Comparison of ENCODE assay signal across 20 cellular contexts in genomic region chr5:175347027-175347426, GRCh38.
DNase-seq lines count a peak whose midpoint lies in the region; ATAC-seq and TF ChIP-seq lines count a peak whose summit lies in the region.
"Had no signal": no experiment of that assay in that cellular context is flagged by ENCODE, and none has a peak within 500 bp of the region (broad histone marks: within the 10 kb centered on the region; RNA-seq: fewer than 3 reads in every experiment).

No MANE protein-coding gene starts in this region.

- ATAC-seq in HG03469 (IDR thresholded peaks at IDR 0.05; ENCODE audit: unreplicated experiment) = no peak
- no peak for ATAC-seq in GM21381 (IDR thresholded peaks at IDR 0.05; ENCODE audit: unreplicated experiment)
- ATAC-seq: activated naive CD4-positive, alpha-beta T cell treated with anti-CD3 and anti-CD28 coated beads, Interleukin-2, amount 50 U/mL, for 72 hours had no signal

- no peak overlapping the region for H3K4me3 Mint-ChIP-seq in nephron progenitor cell
- H3K4me3 Mint-ChIP-seq: activated T-cell treated with anti-CD3 and anti-CD28 coated beads, Interleukin-2, amount 50 U/mL, for 24 hours; HFFc6 had no signal

- no peak for TF ChIP-seq CTCF in fibroblast of mammary gland (conservative IDR thresholded peaks at IDR 0.05; ENCODE audit: control insufficient read depth, insufficient read depth, low read depth, low read length)
- TF ChIP-seq CTCF in nephron progenitor cell (IDR thresholded peaks at IDR 0.05) = no peak
- no peak for TF ChIP-seq CTCF in esophagus squamous epithelium (IDR thresholded peaks at IDR 0.05)

- H3K27ac Mint-ChIP-seq in nephron progenitor cell = no peak overlapping the region
- H3K27ac Mint-ChIP-seq: activated naive CD4-positive, alpha-beta T cell treated with anti-CD3 and anti-CD28 coated beads, Interleukin-2, amount 50 U/mL, for 72 hours; activated T-cell treated with anti-CD3 and anti-CD28 coated beads, Interleukin-2, amount 50 U/mL, for 24 hours; HFFc6 had no signal

- WGBS in esophagus squamous epithelium, 2 donors = 14 to 17% methylated on average over 5 of the region's 5 CpGs

- no peak overlapping the region for H3K27ac ChIP-seq in esophagus squamous epithelium
- H3K27ac ChIP-seq: HL-60, left ventricle myocardium inferior, ovary, thoracic aorta had no signal

- peaks cover 0 to 20% (median 11%) of the 10 kb centered on the region in 3 donors for H3K4me1 ChIP-seq in esophagus squamous epithelium
- H3K4me1 ChIP-seq: BE2C, left ventricle myocardium inferior had no signal

- no peak for TF ChIP-seq POLR2A in esophagus squamous epithelium (IDR thresholded peaks at IDR 0.05)

- H3K4me3 ChIP-seq in fibroblast of mammary gland (ENCODE audit: control insufficient read depth, low read depth, low read length) (no peak overlapping the region), esophagus squamous epithelium (no peak overlapping the region)
- H3K4me3 ChIP-seq: left ventricle myocardium inferior, ovary, thoracic aorta had no signal

- peaks cover 6% of the 10 kb centered on the region for H3K9me3 Mint-ChIP-seq in nephron progenitor cell
- H3K9me3 Mint-ChIP-seq: activated naive CD4-positive, alpha-beta T cell treated with anti-CD3 and anti-CD28 coated beads, Interleukin-2, amount 50 U/mL, for 72 hours; activated T-cell treated with anti-CD3 and anti-CD28 coated beads, Interleukin-2, amount 50 U/mL, for 24 hours had no signal

- no peaks in the 10 kb centered on the region for H3K4me1 Mint-ChIP-seq in nephron progenitor cell

- no peaks in the 10 kb centered on the region for H3K36me3 ChIP-seq in esophagus squamous epithelium
- H3K36me3 ChIP-seq: BE2C, left ventricle myocardium inferior, ovary, thoracic aorta had no signal

- peaks cover 0 to 17% (median 0%) of the 10 kb centered on the region in 4 donors for H3K27me3 ChIP-seq in esophagus squamous epithelium
- H3K27me3 ChIP-seq: BE2C, ovary had no signal

- H3K9me3 ChIP-seq in esophagus squamous epithelium = no peaks in the 10 kb centered on the region
- H3K9me3 ChIP-seq: BE2C, ovary, thoracic aorta had no signal

- intact Hi-C loops in esophagus squamous epithelium (cut with DNase I) = no loop called here

- H3K36me3 Mint-ChIP-seq in nephron progenitor cell (ENCODE audit: low read depth) = no peaks in the 10 kb centered on the region
- H3K36me3 Mint-ChIP-seq: activated naive CD4-positive, alpha-beta T cell treated with anti-CD3 and anti-CD28 coated beads, Interleukin-2, amount 50 U/mL, for 72 hours had no signal

- DNase-seq in AG08396 (ENCODE audit: low spot score) = peak; percentile 52
- DNase-seq in H4 (ENCODE audit: low spot score) = peak; percentile 79
- DNase-seq in RPMI7951 (ENCODE audit: low read depth) = peak; percentile 73
- peak; percentile 36 for DNase-seq in fibroblast of mammary gland (ENCODE audit: low read depth)
- no peak for DNase-seq in nephron progenitor cell
- no peak for DNase-seq in esophagus squamous epithelium (lab: John Stamatoyannopoulos, UW)
- DNase-seq: activated T-cell treated with anti-CD3 and anti-CD28 coated beads, Interleukin-2, amount 50 U/mL, for 24 hours; BE2C; foreskin melanocyte; HFFc6; left ventricle myocardium inferior; NCI-H1436; NCI-H446; ovary; stimulated activated CD4-positive, alpha-beta T cell treated with anti-CD3 and anti-CD28 coated beads, Interleukin-4, amount 100 ng/mL, for 4 hours had no signal

- H3K27me3 Mint-ChIP-seq in nephron progenitor cell (ENCODE audit: low read depth, poor library complexity) = peaks cover 41% of the 10 kb centered on the region

Comparison
In these comparisons a context has a peak if more than half of its experiments do, and no peak if none do; other contexts are left out.
1. DNase-seq: peak in AG08396 (single experiment), H4 (single experiment), RPMI7951 (single experiment) and fibroblast of mammary gland (single experiment); none in nephron progenitor cell (single experiment) and esophagus squamous epithelium (single experiment).